ENCODE assay signal across 1 cellular context in genomic region chr9:134318941-134319305, GRCh38.
TF ChIP-seq lines count a peak whose summit lies in the region.

No MANE protein-coding gene starts in this region.

TF ChIP-seq in IMR-90, 13 proteins besides CTCF, POLR2A, EP300 and RAD21:
- TF ChIP-seq MAZ (IDR thresholded peaks at IDR 0.05; ENCODE audit: borderline replicate concordance, low read depth, low read length): no peak
- no peak for TF ChIP-seq CHD1 (IDR thresholded peaks at IDR 0.05; ENCODE audit: low read depth, low read length)
- peak; percentile 21; the same call in 1 of the 2 replicates for TF ChIP-seq USF2 (IDR thresholded peaks at IDR 0.05; ENCODE audit: low read depth, low read length)
- no peak for TF ChIP-seq RFX5 (IDR thresholded peaks at IDR 0.05; ENCODE audit: low read depth, low read length)
- TF ChIP-seq SMC3 (IDR thresholded peaks at IDR 0.05; ENCODE audit: low read depth, low read length): no peak
- TF ChIP-seq RCOR1 (IDR thresholded peaks at IDR 0.05; ENCODE audit: insufficient replicate concordance, low read length): no peak
